In the genomic region with DNA sequence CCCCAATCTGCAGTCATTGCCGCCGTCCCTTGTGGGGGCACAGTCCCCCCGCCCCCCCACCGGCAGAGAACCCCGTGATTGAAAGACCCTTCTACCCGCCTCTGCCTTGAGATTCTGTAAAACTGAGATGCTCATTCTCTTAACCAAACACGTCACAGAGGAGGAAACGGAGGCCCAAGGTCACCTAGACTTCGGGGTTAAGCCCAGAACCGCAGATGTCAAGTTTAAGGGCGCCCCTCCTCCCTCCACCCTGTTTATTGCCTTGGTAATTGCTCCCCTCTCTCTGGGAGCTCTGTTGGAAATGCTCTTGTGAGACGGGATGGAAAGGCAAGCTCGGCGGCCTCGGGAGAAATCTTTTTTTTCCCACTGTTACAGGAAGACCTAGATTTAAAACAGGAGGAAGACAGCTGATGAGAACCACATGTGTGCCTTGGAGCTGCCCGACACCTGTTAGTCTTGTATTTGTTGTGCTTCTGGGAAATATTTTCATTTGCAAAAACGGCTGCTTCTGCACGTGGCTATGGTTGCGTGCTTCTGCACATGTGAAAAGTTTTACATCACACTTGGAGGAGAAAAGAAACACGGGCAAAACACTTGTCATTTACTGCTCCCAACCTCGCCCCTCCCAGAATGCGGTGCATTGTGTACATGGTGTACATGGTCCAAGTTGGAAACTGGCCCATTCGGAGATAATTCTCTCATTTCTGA, we compare ENCODE assay signal across 8 cellular contexts. TPM values are rescaled to one million over a fixed set of nuclear protein-coding genes. Genes with fewer than 3 reads are reported as not detected.
A peak's percentile ranks its signal among the peaks of the same experiment; 100 is the strongest.
DNase-seq lines count a peak whose midpoint lies in the region; ATAC-seq and TF ChIP-seq lines count a peak whose summit lies in the region.

No MANE protein-coding gene starts in this region.

- H3K4me1 ChIP-seq in CD8-positive, alpha-beta T cell (ENCODE audit: insufficient read depth, low read length) = peaks cover 17% of the 10 kb centered on the region
- H3K4me1 ChIP-seq in RWPE2 (ENCODE audit: insufficient read depth, poor library complexity, severe bottlenecking) = no peaks in the 10 kb centered on the region
- peaks cover 13% of the 10 kb centered on the region for H3K4me1 ChIP-seq in mesodermal cell (ENCODE audit: control insufficient read depth, insufficient read depth, low read length, poor library complexity, severe bottlenecking)

- intact Hi-C loops in CD8-positive, alpha-beta T cell (cut with DNase I, micrococcal nuclease) = loop anchor here (1.0 to 5.0 kb wide), 9 partner anchors 31 to 518 kb away; a partner anchor contains a TSS

- no peaks in the 10 kb centered on the region for H3K27me3 Mint-ChIP-seq in CD8-positive, alpha-beta T cell (ENCODE audit: low read depth)

- H3K36me3 ChIP-seq in CD8-positive, alpha-beta T cell (ENCODE audit: insufficient read depth, low read length) = peaks cover 13% of the 10 kb centered on the region
- H3K36me3 ChIP-seq in RWPE2 (ENCODE audit: low read depth) (peaks cover 18% of the 10 kb centered on the region), mesodermal cell (ENCODE audit: control insufficient read depth, insufficient read depth, low read length) (peaks cover 56% of the 10 kb centered on the region)

- no peaks in the 10 kb centered on the region for H3K9me3 Mint-ChIP-seq in CD8-positive, alpha-beta T cell

- WGBS in mesodermal cell (ENCODE audit: insufficient coverage in 2 of 2), 2 experiments = 28 to 44% methylated on average over 12 to 15 of the region's 23 CpGs

- H3K27ac ChIP-seq in CD8-positive, alpha-beta T cell (ENCODE audit: low read depth, low read length) = peak overlapping the region; percentile 93
- H3K27ac ChIP-seq in RWPE2 (ENCODE audit: poor library complexity, severe bottlenecking) (peak overlapping the region; percentile 65), mesodermal cell (ENCODE audit: low read depth, low read length, severe bottlenecking) (peak overlapping the region; percentile 90)

- H3K4me3 ChIP-seq in CD8-positive, alpha-beta T cell (ENCODE audit: low read depth, low read length) = peak overlapping the region; percentile 85
- peak overlapping the region; percentile 79 for H3K4me3 ChIP-seq in HFF-Myc (replicated peaks; ENCODE audit: low read depth, low read length)
- H3K4me3 ChIP-seq in RWPE2 (ENCODE audit: severe bottlenecking) = peak overlapping the region; percentile 73
- peak overlapping the region; percentile 96 for H3K4me3 ChIP-seq in mesodermal cell (ENCODE audit: extremely low read depth, insufficient read depth, low read length, poor library complexity, severe bottlenecking)

- H3K9me3 ChIP-seq in CD8-positive, alpha-beta T cell (ENCODE audit: low read length) = no peaks in the 10 kb centered on the region
- H3K9me3 ChIP-seq in RWPE2 (ENCODE audit: severe bottlenecking) = no peaks in the 10 kb centered on the region
- H3K9me3 ChIP-seq in mesodermal cell (ENCODE audit: control insufficient read depth, low read length) = no peaks in the 10 kb centered on the region

- CTCF ChIA-PET in CD8-positive, alpha-beta T cell (lab: Charles Lee) = no interaction called here

- TF ChIP-seq CTCF in CD8-positive, alpha-beta T cell (IDR thresholded peaks at IDR 0.05) = no peak
- TF ChIP-seq CTCF in HFF-Myc (IDR thresholded peaks at IDR 0.05; ENCODE audit: low read depth, low read length, missing control alignments) (no peak), RWPE2 (IDR thresholded peaks at IDR 0.05; ENCODE audit: poor library complexity, severe bottlenecking) (no peak)

- peak overlapping the region; percentile 99 for H3K4me3 Mint-ChIP-seq in CD8-positive, alpha-beta T cell

- ATAC-seq in CD8-positive, alpha-beta T cell = peak; percentile 8
- ATAC-seq in RWPE2 (ENCODE audit: low read depth) = no peak
- no peak for ATAC-seq in GM18858 (IDR thresholded peaks at IDR 0.05; ENCODE audit: unreplicated experiment)
- ATAC-seq in GM18517 (IDR thresholded peaks at IDR 0.05; ENCODE audit: unreplicated experiment) = no peak

- H3K27me3 ChIP-seq in CD8-positive, alpha-beta T cell (ENCODE audit: insufficient read depth, low read length) = no peaks in the 10 kb centered on the region
- no peaks in the 10 kb centered on the region for H3K27me3 ChIP-seq in RWPE2 (ENCODE audit: insufficient read depth, poor library complexity, severe bottlenecking)

- peaks cover 41% of the 10 kb centered on the region for H3K4me1 Mint-ChIP-seq in CD8-positive, alpha-beta T cell (ENCODE audit: low read depth)

- peaks cover 52% of the 10 kb centered on the region for H3K36me3 Mint-ChIP-seq in CD8-positive, alpha-beta T cell

- POLR2A ChIA-PET in CD8-positive, alpha-beta T cell (lab: Charles Lee) = interaction anchor here (1.0 to 3.2 kb wide), 6 partner anchors 31 to 63 kb away, joined by 3 to 11 read pairs (median 9); a partner anchor contains a TSS

- H3K27ac Mint-ChIP-seq in CD8-positive, alpha-beta T cell = peak overlapping the region; percentile 98

- no peak for DNase-seq in CD8-positive, alpha-beta T cell
- peak; percentile 93 for DNase-seq in HFF-Myc (ENCODE audit: extremely low read depth, low read depth)
- DNase-seq in RWPE2 (ENCODE audit: low spot score) = no peak
- DNase-seq in dermis blood vessel endothelial cell = peak; percentile 49
- DNase-seq in NCI-H1694 (lab: John Stamatoyannopoulos, UW) = no peak

RNA-seq across cellular contexts. Expression of a gene that starts 1.1 kb away (rescaled TPM):
- total RNA-seq in CD8-positive, alpha-beta T cell = 10 to 100 TPM; 65.6 to 68.0 TPM
- total RNA-seq in dermis blood vessel endothelial cell = 5.3 and 5.4 TPM in 2 replicates
- 6.6 TPM for polyA plus RNA-seq in mesodermal cell (2013, experiment 1 of 2)
- 5.6 TPM for polyA plus RNA-seq in mesodermal cell (2013, experiment 2 of 2)

RNA-seq across cellular contexts. Expression of a gene that starts 30.8 kb away (rescaled TPM):
- 10 to 100 TPM; 47.6 to 48.2 TPM for total RNA-seq in CD8-positive, alpha-beta T cell
- 58.0 and 108 TPM in 2 replicates for total RNA-seq in dermis blood vessel endothelial cell
- 54.2 TPM for polyA plus RNA-seq in mesodermal cell (2013, experiment 1 of 2)
- polyA plus RNA-seq in mesodermal cell (2013, experiment 2 of 2) = 54.9 TPM

RNA-seq across cellular contexts. Expression of a gene that starts 31.8 kb away (rescaled TPM):
- total RNA-seq in CD8-positive, alpha-beta T cell = under 1 TPM in 1 of 2 experiments, not detected in 1; 0.24 TPM
- 2.0 and 2.7 TPM in 2 replicates for total RNA-seq in dermis blood vessel endothelial cell
- 2.1 TPM for polyA plus RNA-seq in mesodermal cell (2013, experiment 1 of 2)
- polyA plus RNA-seq in mesodermal cell (2013, experiment 2 of 2) = 0.71 TPM

RNA-seq across cellular contexts. Expression of a gene that starts 56.9 kb away (rescaled TPM):
- 10 to 100 TPM; 92.3 to 95.4 TPM for total RNA-seq in CD8-positive, alpha-beta T cell
- total RNA-seq in dermis blood vessel endothelial cell = 24.5 and 34.1 TPM in 2 replicates
- polyA plus RNA-seq in mesodermal cell (2013, experiment 1 of 2) = 29.1 TPM
- polyA plus RNA-seq in mesodermal cell (2013, experiment 2 of 2) = 28.8 TPM

Comparison
In these comparisons a context has a peak if more than half of its experiments do, and no peak if none do; other contexts are left out.
1. DNase-seq: peak in HFF-Myc (single experiment) and dermis blood vessel endothelial cell (single experiment); none in CD8-positive, alpha-beta T cell (0 of 7), RWPE2 (single experiment) and NCI-H1694 (single experiment).
2. RNA of a gene that starts 1.1 kb away (total RNA-seq): 65.6 to 68.0 TPM in CD8-positive, alpha-beta T cell; 5.3 to 5.4 TPM in dermis blood vessel endothelial cell; every median in the first group is over 10 times any median in the second.
3. Peak in every context shown above with its lines, with median percentiles within 50 percentile points of each other: H3K27ac ChIP-seq and H3K4me3 ChIP-seq.